Comparison of ENCODE assay signal across 1 cellular context in the genomic region with DNA sequence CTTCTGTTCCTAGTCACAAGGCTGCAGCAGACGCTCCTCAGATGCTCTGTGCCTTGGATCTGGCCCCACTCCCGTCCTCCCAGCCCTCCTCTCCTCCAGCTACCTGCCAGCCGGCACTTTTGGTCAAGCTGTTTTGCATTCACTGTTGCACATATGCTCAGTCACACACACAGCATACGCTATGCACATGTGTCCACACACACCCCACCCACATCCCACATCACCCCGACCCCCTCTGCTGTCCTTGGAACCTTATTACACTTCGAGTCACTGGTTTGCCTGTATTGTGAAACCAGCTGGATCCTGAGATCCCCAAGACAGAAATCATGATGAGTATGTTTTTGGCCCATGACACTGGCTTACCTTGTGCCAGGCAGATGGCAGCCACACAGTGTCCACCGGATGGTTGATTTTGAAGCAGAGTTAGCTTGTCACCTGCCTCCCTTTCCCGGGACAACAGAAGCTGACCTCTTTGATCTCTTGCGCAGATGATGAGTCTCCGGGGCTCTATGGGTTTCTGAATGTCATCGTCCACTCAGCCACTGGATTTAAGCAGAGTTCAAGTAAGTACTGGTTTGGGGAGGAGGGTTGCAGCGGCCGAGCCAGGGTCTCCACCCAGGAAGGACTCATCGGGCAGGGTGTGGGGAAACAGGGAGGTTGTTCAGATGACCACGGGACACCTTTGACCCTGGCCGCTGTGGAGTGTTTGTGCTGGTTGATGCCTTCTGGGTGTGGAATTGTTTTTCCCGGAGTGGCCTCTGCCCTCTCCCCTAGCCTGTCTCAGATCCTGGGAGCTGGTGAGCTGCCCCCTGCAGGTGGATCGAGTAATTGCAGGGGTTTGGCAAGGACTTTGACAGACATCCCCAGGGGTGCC.
TF ChIP-seq lines count a peak whose summit lies in the region.

No MANE protein-coding gene starts in this region.

TF ChIP-seq in HepG2, 621 proteins besides CTCF, POLR2A, EP300 and RAD21 (continued from another document and continues in another):
- no peak for TF ChIP-seq ZNF768 (CRISPR knock-in tag; IDR thresholded peaks at IDR 0.05)
- peak; percentile 55 for TF ChIP-seq MED1 (CRISPR knock-in tag; IDR thresholded peaks at IDR 0.05)
- TF ChIP-seq ZNF225 (CRISPR knock-in tag; IDR thresholded peaks at IDR 0.05) = no peak
- TF ChIP-seq, protein P1, sequence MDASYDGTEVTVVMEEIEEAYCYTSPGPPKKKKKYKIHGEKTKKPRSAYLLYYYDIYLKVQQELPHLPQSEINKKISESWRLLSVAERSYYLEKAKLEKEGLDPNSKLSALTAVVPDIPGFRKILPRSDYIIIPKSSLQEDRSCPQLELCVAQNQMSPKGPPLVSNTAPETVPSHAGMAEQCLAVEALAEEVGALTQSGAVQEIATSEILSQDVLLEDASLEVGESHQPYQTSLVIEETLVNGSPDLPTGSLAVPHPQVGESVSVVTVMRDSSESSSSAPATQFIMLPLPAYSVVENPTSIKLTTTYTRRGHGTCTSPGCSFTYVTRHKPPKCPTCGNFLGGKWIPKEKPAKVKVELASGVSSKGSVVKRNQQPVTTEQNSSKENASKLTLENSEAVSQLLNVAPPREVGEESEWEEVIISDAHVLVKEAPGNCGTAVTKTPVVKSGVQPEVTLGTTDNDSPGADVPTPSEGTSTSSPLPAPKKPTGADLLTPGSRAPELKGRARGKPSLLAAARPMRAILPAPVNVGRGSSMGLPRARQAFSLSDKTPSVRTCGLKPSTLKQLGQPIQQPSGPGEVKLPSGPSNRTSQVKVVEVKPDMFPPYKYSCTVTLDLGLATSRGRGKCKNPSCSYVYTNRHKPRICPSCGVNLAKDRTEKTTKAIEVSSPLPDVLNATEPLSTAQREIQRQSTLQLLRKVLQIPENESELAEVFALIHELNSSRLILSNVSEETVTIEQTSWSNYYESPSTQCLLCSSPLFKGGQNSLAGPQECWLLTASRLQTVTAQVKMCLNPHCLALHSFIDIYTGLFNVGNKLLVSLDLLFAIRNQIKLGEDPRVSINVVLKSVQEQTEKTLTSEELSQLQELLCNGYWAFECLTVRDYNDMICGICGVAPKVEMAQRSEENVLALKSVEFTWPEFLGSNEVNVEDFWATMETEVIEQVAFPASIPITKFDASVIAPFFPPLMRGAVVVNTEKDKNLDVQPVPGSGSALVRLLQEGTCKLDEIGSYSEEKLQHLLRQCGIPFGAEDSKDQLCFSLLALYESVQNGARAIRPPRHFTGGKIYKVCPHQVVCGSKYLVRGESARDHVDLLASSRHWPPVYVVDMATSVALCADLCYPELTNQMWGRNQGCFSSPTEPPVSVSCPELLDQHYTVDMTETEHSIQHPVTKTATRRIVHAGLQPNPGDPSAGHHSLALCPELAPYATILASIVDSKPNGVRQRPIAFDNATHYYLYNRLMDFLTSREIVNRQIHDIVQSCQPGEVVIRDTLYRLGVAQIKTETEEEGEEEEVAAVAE (CRISPR knock-in tag; IDR thresholded peaks at IDR 0.05; ENCODE audit: borderline replicate concordance) = no peak
- no peak for TF ChIP-seq NCOA5 (CRISPR knock-in tag; IDR thresholded peaks at IDR 0.05)
- no peak for TF ChIP-seq MTA3 (CRISPR knock-in tag; IDR thresholded peaks at IDR 0.05)
- TF ChIP-seq, protein P2, sequence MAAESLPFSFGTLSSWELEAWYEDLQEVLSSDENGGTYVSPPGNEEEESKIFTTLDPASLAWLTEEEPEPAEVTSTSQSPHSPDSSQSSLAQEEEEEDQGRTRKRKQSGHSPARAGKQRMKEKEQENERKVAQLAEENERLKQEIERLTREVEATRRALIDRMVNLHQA (CRISPR knock-in tag; IDR thresholded peaks at IDR 0.05) = no peak
- TF ChIP-seq HNRNPK (IDR thresholded peaks at IDR 0.05; ENCODE audit: low read depth, low read length, poor library complexity, severe bottlenecking) = no peak
- TF ChIP-seq, protein P3, sequence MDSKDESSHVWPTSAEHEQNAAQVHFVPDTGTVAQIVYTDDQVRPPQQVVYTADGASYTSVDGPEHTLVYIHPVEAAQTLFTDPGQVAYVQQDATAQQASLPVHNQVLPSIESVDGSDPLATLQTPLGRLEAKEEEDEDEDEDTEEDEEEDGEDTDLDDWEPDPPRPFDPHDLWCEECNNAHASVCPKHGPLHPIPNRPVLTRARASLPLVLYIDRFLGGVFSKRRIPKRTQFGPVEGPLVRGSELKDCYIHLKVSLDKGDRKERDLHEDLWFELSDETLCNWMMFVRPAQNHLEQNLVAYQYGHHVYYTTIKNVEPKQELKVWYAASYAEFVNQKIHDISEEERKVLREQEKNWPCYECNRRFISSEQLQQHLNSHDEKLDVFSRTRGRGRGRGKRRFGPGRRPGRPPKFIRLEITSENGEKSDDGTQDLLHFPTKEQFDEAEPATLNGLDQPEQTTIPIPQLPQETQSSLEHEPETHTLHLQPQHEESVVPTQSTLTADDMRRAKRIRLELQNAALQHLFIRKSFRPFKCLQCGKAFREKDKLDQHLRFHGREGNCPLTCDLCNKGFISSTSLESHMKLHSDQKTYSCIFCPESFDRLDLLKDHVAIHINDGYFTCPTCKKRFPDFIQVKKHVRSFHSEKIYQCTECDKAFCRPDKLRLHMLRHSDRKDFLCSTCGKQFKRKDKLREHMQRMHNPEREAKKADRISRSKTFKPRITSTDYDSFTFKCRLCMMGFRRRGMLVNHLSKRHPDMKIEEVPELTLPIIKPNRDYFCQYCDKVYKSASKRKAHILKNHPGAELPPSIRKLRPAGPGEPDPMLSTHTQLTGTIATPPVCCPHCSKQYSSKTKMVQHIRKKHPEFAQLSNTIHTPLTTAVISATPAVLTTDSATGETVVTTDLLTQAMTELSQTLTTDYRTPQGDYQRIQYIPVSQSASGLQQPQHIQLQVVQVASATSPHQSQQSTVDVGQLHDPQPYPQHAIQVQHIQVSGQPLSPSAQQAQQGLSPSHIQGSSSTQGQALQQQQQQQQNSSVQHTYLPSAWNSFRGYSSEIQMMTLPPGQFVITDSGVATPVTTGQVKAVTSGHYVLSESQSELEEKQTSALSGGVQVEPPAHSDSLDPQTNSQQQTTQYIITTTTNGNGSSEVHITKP (CRISPR knock-in tag; IDR thresholded peaks at IDR 0.05; ENCODE audit: low read depth) = no peak
- TF ChIP-seq, protein P4, sequence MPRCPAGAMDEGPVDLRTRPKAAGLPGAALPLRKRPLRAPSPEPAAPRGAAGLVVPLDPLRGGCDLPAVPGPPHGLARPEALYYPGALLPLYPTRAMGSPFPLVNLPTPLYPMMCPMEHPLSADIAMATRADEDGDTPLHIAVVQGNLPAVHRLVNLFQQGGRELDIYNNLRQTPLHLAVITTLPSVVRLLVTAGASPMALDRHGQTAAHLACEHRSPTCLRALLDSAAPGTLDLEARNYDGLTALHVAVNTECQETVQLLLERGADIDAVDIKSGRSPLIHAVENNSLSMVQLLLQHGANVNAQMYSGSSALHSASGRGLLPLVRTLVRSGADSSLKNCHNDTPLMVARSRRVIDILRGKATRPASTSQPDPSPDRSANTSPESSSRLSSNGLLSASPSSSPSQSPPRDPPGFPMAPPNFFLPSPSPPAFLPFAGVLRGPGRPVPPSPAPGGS (CRISPR knock-in tag; IDR thresholded peaks at IDR 0.05) = no peak
- TF ChIP-seq ATF7 (IDR thresholded peaks at IDR 0.05) = no peak
- TF ChIP-seq ATF7 (CRISPR knock-in tag; IDR thresholded peaks at IDR 0.05) = no peak
- no peak for TF ChIP-seq AGO2 (optimal IDR thresholded peaks at IDR 0.05; ENCODE audit: low read depth, low read length)
- TF ChIP-seq BRCA1 (CRISPR knock-in tag; IDR thresholded peaks at IDR 0.05) = no peak
- TF ChIP-seq ZNF761 (CRISPR knock-in tag; conservative IDR thresholded peaks at IDR 0.05) = no peak
- TF ChIP-seq, protein P5, sequence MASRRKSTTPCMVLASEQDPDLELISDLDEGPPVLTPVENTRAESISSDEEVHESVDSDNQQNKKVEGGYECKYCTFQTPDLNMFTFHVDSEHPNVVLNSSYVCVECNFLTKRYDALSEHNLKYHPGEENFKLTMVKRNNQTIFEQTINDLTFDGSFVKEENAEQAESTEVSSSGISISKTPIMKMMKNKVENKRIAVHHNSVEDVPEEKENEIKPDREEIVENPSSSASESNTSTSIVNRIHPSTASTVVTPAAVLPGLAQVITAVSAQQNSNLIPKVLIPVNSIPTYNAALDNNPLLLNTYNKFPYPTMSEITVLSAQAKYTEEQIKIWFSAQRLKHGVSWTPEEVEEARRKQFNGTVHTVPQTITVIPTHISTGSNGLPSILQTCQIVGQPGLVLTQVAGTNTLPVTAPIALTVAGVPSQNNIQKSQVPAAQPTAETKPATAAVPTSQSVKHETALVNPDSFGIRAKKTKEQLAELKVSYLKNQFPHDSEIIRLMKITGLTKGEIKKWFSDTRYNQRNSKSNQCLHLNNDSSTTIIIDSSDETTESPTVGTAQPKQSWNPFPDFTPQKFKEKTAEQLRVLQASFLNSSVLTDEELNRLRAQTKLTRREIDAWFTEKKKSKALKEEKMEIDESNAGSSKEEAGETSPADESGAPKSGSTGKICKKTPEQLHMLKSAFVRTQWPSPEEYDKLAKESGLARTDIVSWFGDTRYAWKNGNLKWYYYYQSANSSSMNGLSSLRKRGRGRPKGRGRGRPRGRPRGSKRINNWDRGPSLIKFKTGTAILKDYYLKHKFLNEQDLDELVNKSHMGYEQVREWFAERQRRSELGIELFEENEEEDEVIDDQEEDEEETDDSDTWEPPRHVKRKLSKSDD (CRISPR knock-in tag; IDR thresholded peaks at IDR 0.05; ENCODE audit: low read depth) = no peak
- TF ChIP-seq, protein P6, sequence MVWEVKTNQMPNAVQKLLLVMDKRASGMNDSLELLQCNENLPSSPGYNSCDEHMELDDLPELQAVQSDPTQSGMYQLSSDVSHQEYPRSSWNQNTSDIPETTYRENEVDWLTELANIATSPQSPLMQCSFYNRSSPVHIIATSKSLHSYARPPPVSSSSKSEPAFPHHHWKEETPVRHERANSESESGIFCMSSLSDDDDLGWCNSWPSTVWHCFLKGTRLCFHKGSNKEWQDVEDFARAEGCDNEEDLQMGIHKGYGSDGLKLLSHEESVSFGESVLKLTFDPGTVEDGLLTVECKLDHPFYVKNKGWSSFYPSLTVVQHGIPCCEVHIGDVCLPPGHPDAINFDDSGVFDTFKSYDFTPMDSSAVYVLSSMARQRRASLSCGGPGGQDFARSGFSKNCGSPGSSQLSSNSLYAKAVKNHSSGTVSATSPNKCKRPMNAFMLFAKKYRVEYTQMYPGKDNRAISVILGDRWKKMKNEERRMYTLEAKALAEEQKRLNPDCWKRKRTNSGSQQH (CRISPR knock-in tag; IDR thresholded peaks at IDR 0.05; ENCODE audit: low read depth) = no peak
- TF ChIP-seq ZNF660 (CRISPR knock-in tag; IDR thresholded peaks at IDR 0.05; ENCODE audit: borderline replicate concordance, low read depth) = no peak
- TF ChIP-seq MED13 (CRISPR knock-in tag; IDR thresholded peaks at IDR 0.05) = no peak
- no peak for TF ChIP-seq SRSF9 (IDR thresholded peaks at IDR 0.05; ENCODE audit: borderline replicate concordance, insufficient read depth, low read depth, low read length, poor library complexity, severe bottlenecking)
- TF ChIP-seq, protein P7, sequence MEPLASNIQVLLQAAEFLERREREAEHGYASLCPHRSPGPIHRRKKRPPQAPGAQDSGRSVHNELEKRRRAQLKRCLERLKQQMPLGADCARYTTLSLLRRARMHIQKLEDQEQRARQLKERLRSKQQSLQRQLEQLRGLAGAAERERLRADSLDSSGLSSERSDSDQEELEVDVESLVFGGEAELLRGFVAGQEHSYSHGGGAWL (CRISPR knock-in tag; IDR thresholded peaks at IDR 0.05) = no peak
- TF ChIP-seq, protein P8, sequence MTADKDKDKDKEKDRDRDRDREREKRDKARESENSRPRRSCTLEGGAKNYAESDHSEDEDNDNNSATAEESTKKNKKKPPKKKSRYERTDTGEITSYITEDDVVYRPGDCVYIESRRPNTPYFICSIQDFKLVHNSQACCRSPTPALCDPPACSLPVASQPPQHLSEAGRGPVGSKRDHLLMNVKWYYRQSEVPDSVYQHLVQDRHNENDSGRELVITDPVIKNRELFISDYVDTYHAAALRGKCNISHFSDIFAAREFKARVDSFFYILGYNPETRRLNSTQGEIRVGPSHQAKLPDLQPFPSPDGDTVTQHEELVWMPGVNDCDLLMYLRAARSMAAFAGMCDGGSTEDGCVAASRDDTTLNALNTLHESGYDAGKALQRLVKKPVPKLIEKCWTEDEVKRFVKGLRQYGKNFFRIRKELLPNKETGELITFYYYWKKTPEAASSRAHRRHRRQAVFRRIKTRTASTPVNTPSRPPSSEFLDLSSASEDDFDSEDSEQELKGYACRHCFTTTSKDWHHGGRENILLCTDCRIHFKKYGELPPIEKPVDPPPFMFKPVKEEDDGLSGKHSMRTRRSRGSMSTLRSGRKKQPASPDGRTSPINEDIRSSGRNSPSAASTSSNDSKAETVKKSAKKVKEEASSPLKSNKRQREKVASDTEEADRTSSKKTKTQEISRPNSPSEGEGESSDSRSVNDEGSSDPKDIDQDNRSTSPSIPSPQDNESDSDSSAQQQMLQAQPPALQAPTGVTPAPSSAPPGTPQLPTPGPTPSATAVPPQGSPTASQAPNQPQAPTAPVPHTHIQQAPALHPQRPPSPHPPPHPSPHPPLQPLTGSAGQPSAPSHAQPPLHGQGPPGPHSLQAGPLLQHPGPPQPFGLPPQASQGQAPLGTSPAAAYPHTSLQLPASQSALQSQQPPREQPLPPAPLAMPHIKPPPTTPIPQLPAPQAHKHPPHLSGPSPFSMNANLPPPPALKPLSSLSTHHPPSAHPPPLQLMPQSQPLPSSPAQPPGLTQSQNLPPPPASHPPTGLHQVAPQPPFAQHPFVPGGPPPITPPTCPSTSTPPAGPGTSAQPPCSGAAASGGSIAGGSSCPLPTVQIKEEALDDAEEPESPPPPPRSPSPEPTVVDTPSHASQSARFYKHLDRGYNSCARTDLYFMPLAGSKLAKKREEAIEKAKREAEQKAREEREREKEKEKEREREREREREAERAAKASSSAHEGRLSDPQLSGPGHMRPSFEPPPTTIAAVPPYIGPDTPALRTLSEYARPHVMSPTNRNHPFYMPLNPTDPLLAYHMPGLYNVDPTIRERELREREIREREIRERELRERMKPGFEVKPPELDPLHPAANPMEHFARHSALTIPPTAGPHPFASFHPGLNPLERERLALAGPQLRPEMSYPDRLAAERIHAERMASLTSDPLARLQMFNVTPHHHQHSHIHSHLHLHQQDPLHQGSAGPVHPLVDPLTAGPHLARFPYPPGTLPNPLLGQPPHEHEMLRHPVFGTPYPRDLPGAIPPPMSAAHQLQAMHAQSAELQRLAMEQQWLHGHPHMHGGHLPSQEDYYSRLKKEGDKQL (CRISPR knock-in tag; IDR thresholded peaks at IDR 0.05; ENCODE audit: low read depth) = no peak
- TF ChIP-seq FIP1L1 (IDR thresholded peaks at IDR 0.05; ENCODE audit: borderline replicate concordance, insufficient read depth, low read depth, low read length) = no peak
- TF ChIP-seq ZNF572 (CRISPR knock-in tag; IDR thresholded peaks at IDR 0.05) = 0 out of 2 replicates have a peak, but pooled peaks have one; percentile 28
- TF ChIP-seq DR1 (CRISPR knock-in tag; IDR thresholded peaks at IDR 0.05) = no peak
- peak; percentile 48; the same call in 1 of the 2 replicates for TF ChIP-seq PPARG (CRISPR knock-in tag; conservative IDR thresholded peaks at IDR 0.05)
- TF ChIP-seq DNMT1 (CRISPR knock-in tag; IDR thresholded peaks at IDR 0.05) = no peak
- no peak for TF ChIP-seq MAFF (IDR thresholded peaks at IDR 0.05; ENCODE audit: low read depth, low read length)
- TF ChIP-seq, protein P9, sequence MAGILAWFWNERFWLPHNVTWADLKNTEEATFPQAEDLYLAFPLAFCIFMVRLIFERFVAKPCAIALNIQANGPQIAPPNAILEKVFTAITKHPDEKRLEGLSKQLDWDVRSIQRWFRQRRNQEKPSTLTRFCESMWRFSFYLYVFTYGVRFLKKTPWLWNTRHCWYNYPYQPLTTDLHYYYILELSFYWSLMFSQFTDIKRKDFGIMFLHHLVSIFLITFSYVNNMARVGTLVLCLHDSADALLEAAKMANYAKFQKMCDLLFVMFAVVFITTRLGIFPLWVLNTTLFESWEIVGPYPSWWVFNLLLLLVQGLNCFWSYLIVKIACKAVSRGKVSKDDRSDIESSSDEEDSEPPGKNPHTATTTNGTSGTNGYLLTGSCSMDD (CRISPR knock-in tag; IDR thresholded peaks at IDR 0.05) = no peak
- no peak for TF ChIP-seq HHEX (CRISPR knock-in tag; IDR thresholded peaks at IDR 0.05)
- TF ChIP-seq HOXD1 (CRISPR knock-in tag; IDR thresholded peaks at IDR 0.05) = no peak
- TF ChIP-seq ZNF20 (CRISPR knock-in tag; IDR thresholded peaks at IDR 0.05) = no peak
- TF ChIP-seq MBNL3 (CRISPR knock-in tag; conservative IDR thresholded peaks at IDR 0.05) = no peak
- no peak for TF ChIP-seq ONECUT2 (CRISPR knock-in tag; IDR thresholded peaks at IDR 0.05)
